ENCODE assay signal across 32 cellular contexts in the genomic region with DNA sequence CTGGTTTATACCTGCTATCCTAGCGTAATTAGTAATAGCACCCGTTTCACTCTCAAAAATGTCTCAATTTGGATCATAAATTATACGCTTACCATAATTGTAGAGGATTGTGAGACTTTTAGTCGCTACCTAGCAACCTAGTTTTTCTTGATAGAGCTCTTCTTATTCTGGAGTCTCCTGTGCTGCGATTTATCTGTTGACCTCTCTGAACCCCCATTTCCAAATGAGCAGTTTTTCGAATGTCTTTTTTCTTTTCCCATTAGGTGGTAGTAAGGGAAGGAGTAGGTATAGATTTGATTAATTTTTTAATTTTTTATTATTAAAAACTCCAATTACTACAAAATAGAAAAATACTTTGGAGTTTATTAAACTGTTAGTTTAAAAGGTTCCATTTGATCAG.
"Had no signal": no experiment of that assay in that cellular context is flagged by ENCODE, and none has a peak within 500 bp of the region (broad histone marks: within the 10 kb centered on the region; RNA-seq: fewer than 3 reads in every experiment).

No MANE protein-coding gene starts in this region.

- H3K9me3 ChIP-seq: gastrocnemius medialis, mucosa of descending colon, ovary, right lobe of liver, stomach, testis, tibial artery, upper lobe of left lung had no signal

- ATAC-seq: effector memory CD8-positive, alpha-beta T cell; esophagus mucosa; gastrocnemius medialis; heart left ventricle; left lobe of liver; mucosa of descending colon; naive thymus-derived CD4-positive, alpha-beta T cell; right lobe of liver had no signal

- H3K9me3 Mint-ChIP-seq: effector memory CD8-positive, alpha-beta T cell had no signal

- H3K27ac Mint-ChIP-seq: mesothelial cell of epicardium, nephron progenitor cell had no signal

- H3K36me3 ChIP-seq: gastrocnemius medialis, ovary, right lobe of liver, stomach, tibial artery, upper lobe of left lung had no signal

- H3K4me2 ChIP-seq: hepatocyte, smooth muscle cell had no signal

- H2AFZ ChIP-seq: hepatocyte had no signal

- H3K27me3 ChIP-seq: gastrocnemius medialis, heart left ventricle, hepatocyte, ovary, right lobe of liver, stomach, testis, tibial artery, upper lobe of left lung had no signal

- FAIRE-seq: urothelium cell line had no signal

- H3K27me3 Mint-ChIP-seq: effector memory CD8-positive, alpha-beta T cell; naive thymus-derived CD4-positive, alpha-beta T cell had no signal

- DNase-seq: cerebellar nuclear complex; cortex of kidney; effector memory CD8-positive, alpha-beta T cell; foreskin fibroblast; gastrocnemius medialis; heart left ventricle; kidney; mesenchymal stem cell; mucosa of descending colon; naive thymus-derived CD4-positive, alpha-beta T cell; nephron progenitor cell; nucleus accumbens; ovary; posterior cingulate gyrus; right lobe of liver; stimulated activated CD4-positive, alpha-beta T cell treated with anti-CD3 and anti-CD28 coated beads, Interleukin-12 subunit alpha, Interleukin-12 subunit beta, amount 100 ng/mL, for 4 hours; stimulated activated CD4-positive, alpha-beta T cell treated with anti-CD3 and anti-CD28 coated beads, Interleukin-1b, Interleukin-23, amount 100 ng/mL, for 48 hours; stimulated activated CD4-positive, alpha-beta T cell treated with anti-CD3 and anti-CD28 coated beads, Interleukin-4, amount 100 ng/mL, for 1 hour; stimulated activated CD8-positive, alpha-beta memory T cell treated with anti-CD3 and anti-CD28 coated beads, Interleukin-4, amount 100 ng/mL, for 48 hours; stimulated activated naive CD4-positive, alpha-beta T cell treated with Interleukin-2 at 50 U/mL for 16 hours; stomach; substantia nigra; testis; tibial artery; upper lobe of left lung had no signal

- H3K4me3 Mint-ChIP-seq: mesothelial cell of epicardium, nephron progenitor cell had no signal

- H3K4me3 ChIP-seq: gastrocnemius medialis, heart left ventricle, hepatocyte, mucosa of descending colon, ovary, right lobe of liver, smooth muscle cell, stomach, testis, tibial artery, upper lobe of left lung had no signal

- H3K27ac ChIP-seq: epithelial cell of prostate, hepatocyte, right lobe of liver, stomach, testis, tibial artery, upper lobe of left lung had no signal
